Comparison of ENCODE assay signal across 26 cellular contexts in genomic region chr12:126112141-126112540, GRCh38.
"Had no signal": no experiment of that assay in that cellular context is flagged by ENCODE, and none has a peak within 500 bp of the region (broad histone marks: within the 10 kb centered on the region; RNA-seq: fewer than 3 reads in every experiment).

No MANE protein-coding gene starts in this region.

- H3K4me1 ChIP-seq: ascending aorta had no signal

- H3K27ac ChIP-seq: ascending aorta, cardiac muscle cell, VCaP had no signal

- DNase-seq: activated B cell treated with CpG ODN at 0.5 μM for 24 hours; activated CD4-positive, alpha-beta memory T cell treated with anti-CD3 and anti-CD28 coated beads for 36 hours; activated CD4-positive, alpha-beta T cell treated with anti-CD3 and anti-CD28 coated beads for 4 hours; activated CD4-positive, alpha-beta T cell treated with anti-CD3 and anti-CD28 coated beads, Interleukin-2, amount 10 ng/mL, durations not matched to agents 24 days and 14 days; activated CD4-positive, alpha-beta T cell treated with anti-CD3 and anti-CD28 coated beads, Interleukin-2, amount 50 U/mL, for 1 hour; activated CD4-positive, alpha-beta T cell treated with anti-CD3 and anti-CD28 coated beads, Interleukin-2, amount 50 U/mL, for 4 hours; activated CD4-positive, CD25-positive, alpha-beta regulatory T cell treated with anti-CD3 and anti-CD28 coated beads, Interleukin-2, amount 50 U/mL, for 72 hours; activated CD8-positive, alpha-beta memory T cell treated with anti-CD3 and anti-CD28 coated beads, Interleukin-2, amount 50 U/mL, for 4 hours; activated CD8-positive, alpha-beta T cell treated with anti-CD3 and anti-CD28 coated beads for 36 hours; activated effector memory CD4-positive, alpha-beta T cell treated with Interleukin-2 at 50 U/mL for 16 hours; activated gamma-delta T cell; activated naive CD4-positive, alpha-beta T cell treated with anti-CD3 and anti-CD28 coated beads, Interleukin-2, amount 10 ng/mL, durations not matched to agents 7 days and 5 days; activated naive CD4-positive, alpha-beta T cell treated with Interleukin-2 at 50 U/mL for 16 hours; activated naive CD8-positive, alpha-beta T cell treated with anti-CD3 and anti-CD28 coated beads, Interleukin-2, amount 10 ng/mL, durations not matched to agents 7 days and 5 days; activated naive CD8-positive, alpha-beta T cell treated with anti-CD3 and anti-CD28 coated beads, Interleukin-2, amount 50 U/mL, for 24 hours; activated T-cell treated with anti-CD3 and anti-CD28 coated beads for 4 hours; activated T-cell treated with anti-CD3 and anti-CD28 coated beads, Interleukin-2, amount 50 U/mL, for 1 hour; activated T-cell treated with anti-CD3 and anti-CD28 coated beads, Interleukin-2, amount 50 U/mL, for 48 hours; amygdala; caudate nucleus; T-helper 1 cell; T-helper 2 cell; T-helper 9 cell had no signal

- H3K27me3 ChIP-seq: ascending aorta had no signal

- H3K9me3 ChIP-seq: ascending aorta had no signal

- ATAC-seq: activated CD8-positive, alpha-beta T cell treated with anti-CD3 and anti-CD28 coated beads for 36 hours; activated naive CD8-positive, alpha-beta T cell treated with anti-CD3 and anti-CD28 coated beads, Interleukin-2, amount 50 U/mL, for 24 hours had no signal

- H3K4me3 ChIP-seq: ascending aorta, cardiac muscle cell had no signal

- H3K36me3 ChIP-seq: ascending aorta, cardiac muscle cell had no signal
